Comparison of ENCODE assay signal across 1 cellular context in the genomic region with DNA sequence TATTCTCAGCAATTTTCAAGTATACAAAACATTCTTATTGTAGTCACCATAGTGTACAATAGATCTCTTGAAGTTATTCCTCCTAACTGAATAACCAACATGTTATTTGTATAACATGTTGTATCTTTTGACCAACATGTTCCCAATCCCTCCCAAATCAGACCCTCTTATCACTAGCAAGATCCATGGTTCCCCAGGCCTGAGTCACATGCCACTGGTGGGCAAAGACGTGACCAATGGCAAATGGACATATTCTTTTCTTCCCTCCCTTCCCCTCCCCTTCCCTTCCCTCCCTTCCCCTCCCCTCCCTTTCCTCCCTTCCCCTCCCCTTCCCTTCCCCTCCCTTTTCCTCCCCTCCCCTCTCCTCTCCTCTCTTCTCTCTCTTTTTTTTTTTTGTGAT.
TF ChIP-seq lines count a peak whose summit lies in the region.

No MANE protein-coding gene starts in this region.

TF ChIP-seq in H1, 55 proteins besides CTCF, POLR2A, EP300 and RAD21:
- TF ChIP-seq TBP (IDR thresholded peaks at IDR 0.05; ENCODE audit: low read depth, low read length) (no peak), HDAC6 (IDR thresholded peaks at IDR 0.05; ENCODE audit: low read depth, low read length) (no peak), TAF1 (IDR thresholded peaks at IDR 0.05; ENCODE audit: low read depth, low read length) (no peak), KDM5A (IDR thresholded peaks at IDR 0.05; ENCODE audit: low read length) (no peak), PHF8 (conservative IDR thresholded peaks at IDR 0.05; ENCODE audit: low read depth, low read length) (no peak), SIN3A (conservative IDR thresholded peaks at IDR 0.05 in 1 of 2, IDR thresholded peaks at IDR 0.05 in 1 of 2; ENCODE audit: low read depth in 1 of 2, low read length in 2 of 2) (no peak), CBX5 (IDR thresholded peaks at IDR 0.05; ENCODE audit: low read depth, low read length) (no peak), ZNF274 (IDR thresholded peaks at IDR 0.05; ENCODE audit: borderline replicate concordance, extremely low read depth, low read length) (no peak), SRF (IDR thresholded peaks at IDR 0.05; ENCODE audit: low read depth, low read length) (no peak), CHD1 (IDR thresholded peaks at IDR 0.05; ENCODE audit: low read depth, low read length) (no peak), TEAD4 (IDR thresholded peaks at IDR 0.05; ENCODE audit: low read depth, low read length) (no peak), SIX5 (IDR thresholded peaks at IDR 0.05; ENCODE audit: low read depth, low read length) (no peak), MAFK (IDR thresholded peaks at IDR 0.05; ENCODE audit: low read depth, low read length) (no peak)
